ENCODE assay signal across 8 cellular contexts in the genomic region with DNA sequence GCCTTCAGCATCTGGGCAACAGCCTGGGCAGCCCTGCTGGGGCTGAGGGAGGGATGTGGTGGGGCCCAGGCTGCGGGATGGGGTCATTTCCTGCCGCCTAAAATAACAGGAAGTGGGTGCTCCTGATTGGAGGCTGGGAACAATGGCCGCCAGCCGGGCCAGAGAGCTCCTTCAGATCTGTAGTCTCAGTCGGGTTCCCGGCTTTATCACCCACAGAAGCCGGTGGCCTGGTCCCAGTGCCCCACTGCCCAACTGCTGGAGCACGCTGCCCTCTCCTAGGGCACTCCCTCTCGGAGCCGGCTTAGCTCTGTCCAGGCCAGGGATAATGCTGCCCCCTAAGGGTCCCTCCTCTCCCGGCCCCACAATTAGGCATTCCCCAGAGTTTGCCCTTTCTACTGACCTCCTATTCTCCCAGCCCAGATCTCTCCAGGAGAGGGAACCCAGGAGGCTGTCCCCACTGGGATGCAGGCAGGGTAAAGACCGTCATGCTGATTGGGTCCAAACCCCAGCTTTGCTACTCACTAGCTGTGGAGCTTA. TPM values are rescaled to one million over a fixed set of nuclear protein-coding genes. Genes with fewer than 3 reads are reported as not detected.
DNase-seq lines count a peak whose midpoint lies in the region; ATAC-seq lines count a peak whose summit lies in the region.

No MANE protein-coding gene starts in this region.

- 14 to 24% methylated on average over 12 of the region's 12 CpGs for WGBS in esophagus, 2 donors

- H3K27ac ChIP-seq in esophagus (ENCODE audit: low read depth in 2 of 2, low read length in 1 of 2) (peak overlapping the region; percentile 88 to 94), muscle layer of colon (ENCODE audit: low read depth, low read length) (peak overlapping the region; percentile 88)

- H3K27me3 ChIP-seq in esophagus (ENCODE audit: control insufficient read depth in 1 of 2, insufficient read depth in 2 of 2, low read length in 2 of 2) = no peaks in the 10 kb centered on the region
- no peaks in the 10 kb centered on the region for H3K27me3 ChIP-seq in muscle layer of colon (ENCODE audit: control insufficient read depth in 1 of 2, insufficient read depth in 2 of 2, low read length in 2 of 2)

- H3K9ac ChIP-seq in muscle layer of colon (ENCODE audit: low read length) = peak overlapping the region; percentile 16

- ATAC-seq in GM21825 (IDR thresholded peaks at IDR 0.05; ENCODE audit: unreplicated experiment) = no peak

- H3K9me3 ChIP-seq in esophagus (ENCODE audit: control insufficient read depth in 2 of 2, insufficient read depth in 1 of 2, low read depth in 1 of 2, low read length in 1 of 2) (no peaks in the 10 kb centered on the region), muscle layer of colon (ENCODE audit: low read length) (no peaks in the 10 kb centered on the region)

- peaks cover 20 to 31% of the 10 kb centered on the region in 2 donors for H3K4me1 ChIP-seq in esophagus (ENCODE audit: control insufficient read depth in 2 of 2, insufficient read depth in 2 of 2, low read length in 1 of 2)
- peaks cover 68% of the 10 kb centered on the region for H3K4me1 ChIP-seq in muscle layer of colon (ENCODE audit: insufficient read depth, low read length)

- peak overlapping the region; percentile 8 to 35 for H3K4me3 ChIP-seq in esophagus (ENCODE audit: low read depth in 1 of 2, low read length in 2 of 2)
- peak overlapping the region; percentile 43 to 45 for H3K4me3 ChIP-seq in muscle layer of colon (ENCODE audit: low read depth in 1 of 2, low read length in 2 of 2)

- H3K36me3 ChIP-seq in esophagus (ENCODE audit: control insufficient read depth in 2 of 2, insufficient read depth in 2 of 2, low read length in 1 of 2) (peaks cover 0 to 2% of the 10 kb centered on the region in 2 donors), muscle layer of colon (ENCODE audit: insufficient read depth, low read length) (peaks cover 5% of the 10 kb centered on the region)

- peak; percentile 6 for DNase-seq in NCI-H146 (lab: John Stamatoyannopoulos, UW)
- DNase-seq in NCI-H146 treated with DMSO at 0.1 percent for 48 hours (lab: John Stamatoyannopoulos, UW; ENCODE audit: unreplicated experiment) = no peak
- peak; percentile 62 for DNase-seq in NOMO-1 treated with DMSO at 0.1 percent for 48 hours (lab: John Stamatoyannopoulos, UW; ENCODE audit: unreplicated experiment)
- peak; percentile 53 for DNase-seq in activated T-cell treated with anti-CD3 and anti-CD28 coated beads, Interleukin-2, amount 50 U/mL, for 1 hour
- DNase-seq in superior temporal gyrus (ENCODE audit: extremely low spot score) = peak; percentile 59

RNA-seq across cellular contexts. Expression of gene MAP7D1, which starts 5.1 kb away (rescaled TPM):
- 10 to 100 TPM; 33.1 to 55.3 TPM for polyA plus RNA-seq in esophagus

RNA-seq across cellular contexts. Expression of gene TRAPPC3, which starts 11.7 kb away (rescaled TPM):
- 10 to 100 TPM; 38.2 to 77.1 TPM for polyA plus RNA-seq in esophagus

RNA-seq across cellular contexts. Expression of gene COL8A2, which starts 36.0 kb away (rescaled TPM):
- polyA plus RNA-seq in esophagus = 1 to 10 TPM; 2.0 to 2.9 TPM
